In the genomic region with DNA sequence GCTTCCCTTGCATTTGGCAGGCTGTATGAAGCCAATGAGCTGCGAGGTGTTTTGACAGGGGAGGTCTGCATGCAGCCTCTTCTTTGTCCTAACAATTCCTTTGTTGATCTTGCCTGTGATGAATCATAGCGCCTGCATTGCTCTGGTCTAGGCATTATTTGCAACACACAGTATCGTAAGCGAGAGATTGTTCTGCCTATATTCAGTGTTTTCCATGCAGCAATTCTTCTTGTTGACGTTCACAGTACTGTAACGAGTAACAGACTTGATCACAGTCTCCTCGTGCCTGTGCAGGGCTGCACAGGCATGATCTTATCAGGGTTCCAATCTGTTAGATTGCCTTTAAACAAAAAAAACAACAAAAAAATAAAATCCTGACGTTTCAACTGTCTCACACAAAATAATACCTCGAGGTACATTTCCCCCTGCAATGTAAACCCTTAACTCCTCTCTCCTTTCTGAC, we compare ENCODE assay signal across 10 cellular contexts. TPM values are rescaled to one million over a fixed set of nuclear protein-coding genes. Genes with fewer than 3 reads are reported as not detected.
A peak's percentile ranks its signal among the peaks of the same experiment; 100 is the strongest.
DNase-seq lines count a peak whose midpoint lies in the region; ATAC-seq and TF ChIP-seq lines count a peak whose summit lies in the region.
"Had no signal": no experiment of that assay in that cellular context is flagged by ENCODE, and none has a peak within 500 bp of the region (broad histone marks: within the 10 kb centered on the region; RNA-seq: fewer than 3 reads in every experiment).

No MANE protein-coding gene starts in this region.

- H3K4me1 Mint-ChIP-seq in activated CD8-positive, alpha-beta memory T cell treated with anti-CD3 and anti-CD28 coated beads, Interleukin-2, amount 10 ng/mL, durations not matched to agents 7 days and 5 days, result peaks cover 85% of the 10 kb centered on the region

- peaks cover 11% of the 10 kb centered on the region for H3K36me3 Mint-ChIP-seq in activated CD8-positive, alpha-beta memory T cell treated with anti-CD3 and anti-CD28 coated beads, Interleukin-2, amount 10 ng/mL, durations not matched to agents 7 days and 5 days

- no peak overlapping the region for H3K9ac ChIP-seq in adipocyte (ENCODE audit: low read length)

- no peaks in the 10 kb centered on the region for H3K27me3 ChIP-seq in adipocyte (replicated peaks; ENCODE audit: control insufficient read depth, insufficient read depth, low read length)
- H3K27me3 ChIP-seq: adrenal gland had no signal

- no peak for TF ChIP-seq CTCF in fibroblast of villous mesenchyme (IDR thresholded peaks at IDR 0.05; ENCODE audit: insufficient read depth, low read depth, low read length)

- H3K4me3 ChIP-seq in adipocyte (ENCODE audit: low read length) (no peak overlapping the region), fibroblast of villous mesenchyme (ENCODE audit: low read depth, low read length) (no peak overlapping the region)
- H3K4me3 ChIP-seq: adrenal gland had no signal

- no peak for DNase-seq in activated CD8-positive, alpha-beta memory T cell treated with anti-CD3 and anti-CD28 coated beads, Interleukin-2, amount 10 ng/mL, durations not matched to agents 7 days and 5 days
- DNase-seq in activated CD8-positive, alpha-beta memory T cell treated with anti-CD3 and anti-CD28 coated beads, Interleukin-2, amount 50 U/mL, for 48 hours, result no peak
- peak; percentile 22 for DNase-seq in adipocyte (ENCODE audit: low read depth)
- peak; percentile 76 for DNase-seq in fibroblast of villous mesenchyme (ENCODE audit: low read depth)
- no peak for DNase-seq in stimulated activated naive CD8-positive, alpha-beta T cell treated with anti-CD3 and anti-CD28 coated beads, Interleukin-15, Interleukin-2, amounts not matched to agents 100 U/mL and 50 U/mL, for 24 hours
- DNase-seq in left lobe of liver (ENCODE audit: low spot score), result no peak
- no peak for DNase-seq in NCI-H146 (lab: John Stamatoyannopoulos, UW)
- DNase-seq: NCI-H1105 treated with DMSO at 0.1 percent for 48 hours had no signal

- CTCF ChIA-PET in activated CD8-positive, alpha-beta memory T cell treated with anti-CD3 and anti-CD28 coated beads, Interleukin-2, amount 10 ng/mL, durations not matched to agents 7 days and 5 days (lab: Charles Lee), result no interaction called here

- ATAC-seq in activated CD8-positive, alpha-beta memory T cell treated with anti-CD3 and anti-CD28 coated beads, Interleukin-2, amount 10 ng/mL, durations not matched to agents 7 days and 5 days, result peak; percentile 35
- peak; percentile 29 for ATAC-seq in stimulated activated naive CD8-positive, alpha-beta T cell treated with anti-CD3 and anti-CD28 coated beads, Interleukin-15, Interleukin-2, amounts not matched to agents 100 U/mL and 50 U/mL, for 24 hours
- no peak for ATAC-seq in HG03095 (IDR thresholded peaks at IDR 0.05; ENCODE audit: unreplicated experiment)
- ATAC-seq in left lobe of liver, result no peak

- H3K9me3 ChIP-seq in adipocyte (ENCODE audit: control insufficient read depth, low read length), result no peaks in the 10 kb centered on the region
- H3K9me3 ChIP-seq: adrenal gland had no signal

- peak overlapping the region; percentile 70 for H3K27ac Mint-ChIP-seq in activated CD8-positive, alpha-beta memory T cell treated with anti-CD3 and anti-CD28 coated beads, Interleukin-2, amount 10 ng/mL, durations not matched to agents 7 days and 5 days

- H3K4me3 Mint-ChIP-seq in activated CD8-positive, alpha-beta memory T cell treated with anti-CD3 and anti-CD28 coated beads, Interleukin-2, amount 10 ng/mL, durations not matched to agents 7 days and 5 days, result peak overlapping the region; percentile 22

- H3K36me3 ChIP-seq in adipocyte (ENCODE audit: control insufficient read depth, insufficient read depth, low read length, severe bottlenecking), result peaks cover 21% of the 10 kb centered on the region

- H3K27me3 Mint-ChIP-seq in activated CD8-positive, alpha-beta memory T cell treated with anti-CD3 and anti-CD28 coated beads, Interleukin-2, amount 10 ng/mL, durations not matched to agents 7 days and 5 days, result no peaks in the 10 kb centered on the region

- H3K9me3 Mint-ChIP-seq in activated CD8-positive, alpha-beta memory T cell treated with anti-CD3 and anti-CD28 coated beads, Interleukin-2, amount 10 ng/mL, durations not matched to agents 7 days and 5 days (ENCODE audit: low read depth), result no peaks in the 10 kb centered on the region

- no peaks in the 10 kb centered on the region for H3K4me1 ChIP-seq in adipocyte (ENCODE audit: control insufficient read depth, insufficient read depth, low read length)
- H3K4me1 ChIP-seq: adrenal gland had no signal

RNA-seq across cellular contexts. Expression of gene ADSL, which starts 13.9 kb away (rescaled TPM):
- 100 to 1,000 TPM in 1 of 2 experiments, 10 to 100 TPM in 1; 98.3 to 109 TPM for total RNA-seq in activated CD8-positive, alpha-beta memory T cell treated with anti-CD3 and anti-CD28 coated beads, Interleukin-2, amount 10 ng/mL, durations not matched to agents 7 days and 5 days
- total RNA-seq in fibroblast of villous mesenchyme, result 102 and 106 TPM in 2 replicates
- total RNA-seq in left lobe of liver, result 19.0 TPM

RNA-seq across cellular contexts. Expression of gene SGSM3, which starts 38.0 kb away (rescaled TPM):
- 10 to 100 TPM; 57.6 to 86.3 TPM for total RNA-seq in activated CD8-positive, alpha-beta memory T cell treated with anti-CD3 and anti-CD28 coated beads, Interleukin-2, amount 10 ng/mL, durations not matched to agents 7 days and 5 days
- 39.7 and 42.2 TPM in 2 replicates for total RNA-seq in fibroblast of villous mesenchyme
- 31.4 TPM for total RNA-seq in left lobe of liver

Comparison
In these comparisons a context has a peak if more than half of its experiments do, and no peak if none do; other contexts are left out.
1. ATAC-seq: peak in activated CD8-positive, alpha-beta memory T cell treated with anti-CD3 and anti-CD28 coated beads, Interleukin-2, amount 10 ng/mL, durations not matched to agents 7 days and 5 days (single experiment) and stimulated activated naive CD8-positive, alpha-beta T cell treated with anti-CD3 and anti-CD28 coated beads, Interleukin-15, Interleukin-2, amounts not matched to agents 100 U/mL and 50 U/mL, for 24 hours (single experiment); none in HG03095 (single experiment) and left lobe of liver (single experiment).
2. DNase-seq: peak in adipocyte (single experiment) and fibroblast of villous mesenchyme (single experiment); none in activated CD8-positive, alpha-beta memory T cell treated with anti-CD3 and anti-CD28 coated beads, Interleukin-2, amount 10 ng/mL, durations not matched to agents 7 days and 5 days (single experiment), activated CD8-positive, alpha-beta memory T cell treated with anti-CD3 and anti-CD28 coated beads, Interleukin-2, amount 50 U/mL, for 48 hours (single experiment), stimulated activated naive CD8-positive, alpha-beta T cell treated with anti-CD3 and anti-CD28 coated beads, Interleukin-15, Interleukin-2, amounts not matched to agents 100 U/mL and 50 U/mL, for 24 hours (single experiment), left lobe of liver (single experiment) and NCI-H146 (single experiment).